In genomic region chr2:209368924-209369323, GRCh38 we compare ENCODE assay signal across 8 cellular contexts. TPM values are rescaled to one million over a fixed set of nuclear protein-coding genes. Genes with fewer than 3 reads are reported as not detected.
A peak's percentile ranks its signal among the peaks of the same experiment; 100 is the strongest.
DNase-seq lines count a peak whose midpoint lies in the region; ATAC-seq and TF ChIP-seq lines count a peak whose summit lies in the region.

No MANE protein-coding gene starts in this region.

- H3K36me3 ChIP-seq in ACC112 (ENCODE audit: insufficient read depth, low read length) (no peaks in the 10 kb centered on the region; the same call in 1 of the 2 replicates), skeletal muscle satellite cell (ENCODE audit: insufficient read depth, low read length) (no peaks in the 10 kb centered on the region)

- H2AFZ ChIP-seq in ACC112 (ENCODE audit: low read length, unreplicated experiment): peak overlapping the region; percentile 93

- no peak for TF ChIP-seq CTCF in epithelial cell of proximal tubule (conservative IDR thresholded peaks at IDR 0.05; ENCODE audit: low read depth, low read length)

- peak overlapping the region; percentile 64 for H3K4me2 ChIP-seq in skeletal muscle satellite cell (ENCODE audit: low read length)

- H3K27ac ChIP-seq in ACC112 (ENCODE audit: low read depth, low read length): peak overlapping the region; percentile 84

- no peaks in the 10 kb centered on the region for H3K9me3 ChIP-seq in skeletal muscle satellite cell (replicated peaks; ENCODE audit: low read length)

- H3K4me1 ChIP-seq in ACC112 (ENCODE audit: control insufficient read depth, insufficient read depth, low read length, unreplicated experiment) (peaks cover 27% of the 10 kb centered on the region), skeletal muscle satellite cell (ENCODE audit: control insufficient read depth, insufficient read depth, low read length) (peaks cover 25% of the 10 kb centered on the region)

- peak; percentile 78 for ATAC-seq in GM21367 (IDR thresholded peaks at IDR 0.05; ENCODE audit: unreplicated experiment)

- DNase-seq in NCI-H1105 treated with DMSO at 0.1 percent for 48 hours (lab: John Stamatoyannopoulos, UW): peak; percentile 67
- DNase-seq in epithelial cell of proximal tubule (ENCODE audit: low read depth): peak; percentile 90
- DNase-seq in UCSD-AML1 (lab: John Stamatoyannopoulos, UW; ENCODE audit: unreplicated experiment): no peak
- DNase-seq in NCI-H82 (lab: John Stamatoyannopoulos, UW): no peak
- DNase-seq in stimulated activated CD8-positive, alpha-beta memory T cell treated with anti-CD3 and anti-CD28 coated beads, Interleukin-4, amount 100 ng/mL, for 48 hours: no peak

- H3K4me3 ChIP-seq in ACC112 (ENCODE audit: low read depth, low read length) (peak overlapping the region; percentile 47), epithelial cell of proximal tubule (ENCODE audit: low read depth, low read length) (no peak overlapping the region), skeletal muscle satellite cell (ENCODE audit: low read length) (no peak overlapping the region)

- H3K79me2 ChIP-seq in ACC112 (ENCODE audit: control insufficient read depth, insufficient read depth, low read length, unreplicated experiment): no peaks in the 10 kb centered on the region

- no peak overlapping the region for H3K9ac ChIP-seq in skeletal muscle satellite cell (ENCODE audit: low read depth, low read length)

- H3K27me3 ChIP-seq in ACC112 (ENCODE audit: insufficient read depth, low read length): no peaks in the 10 kb centered on the region
- no peaks in the 10 kb centered on the region for H3K27me3 ChIP-seq in skeletal muscle satellite cell (ENCODE audit: control insufficient read depth, insufficient read depth, low read length)

RNA-seq across cellular contexts. Expression of gene MAP2, which starts 54.9 kb away (rescaled TPM):
- total RNA-seq in epithelial cell of proximal tubule: 4.0 and 12.2 TPM in 2 replicates
- total RNA-seq in skeletal muscle satellite cell (2012; rRNA removed): 3.7 and 7.9 TPM in 2 replicates

Comparison
In these comparisons a context has a peak if more than half of its experiments do, and no peak if none do; other contexts are left out.
1. DNase-seq: peak in NCI-H1105 treated with DMSO at 0.1 percent for 48 hours (single experiment) and epithelial cell of proximal tubule (single experiment); none in UCSD-AML1 (single experiment), NCI-H82 (single experiment) and stimulated activated CD8-positive, alpha-beta memory T cell treated with anti-CD3 and anti-CD28 coated beads, Interleukin-4, amount 100 ng/mL, for 48 hours (single experiment).